Comparison of ENCODE assay signal across 8 cellular contexts in genomic region chrX:74925210-74926088, GRCh38. TPM values are rescaled to one million over a fixed set of nuclear protein-coding genes. Genes with fewer than 3 reads are reported as not detected.
DNase-seq lines count a peak whose midpoint lies in the region; ATAC-seq and TF ChIP-seq lines count a peak whose summit lies in the region.

Gene NEXMIF (minus strand): TSS chrX:74925452.

- H3K4me1 Mint-ChIP-seq in central memory CD8-positive, alpha-beta T cell, result peaks cover 5% of the 10 kb centered on the region
- H3K4me1 Mint-ChIP-seq in stimulated activated naive CD8-positive, alpha-beta T cell treated with anti-CD3 and anti-CD28 coated beads, Interleukin-15, Interleukin-2, amounts not matched to agents 100 ng/mL and 50 ng/mL, for 24 hours (ENCODE audit: low read depth), result peaks cover 14% of the 10 kb centered on the region

- H3K4me1 ChIP-seq in right lobe of liver, result no peaks in the 10 kb centered on the region

- TF ChIP-seq CTCF in AG10803 (conservative IDR thresholded peaks at IDR 0.05; ENCODE audit: low read length) (no peak), right lobe of liver (IDR thresholded peaks at IDR 0.05) (peak in 1 of 4 donors; percentile 7)

- no peak within 1 kb of the TSS for H3K27ac ChIP-seq in right lobe of liver

- H3K27me3 ChIP-seq in right lobe of liver, result no peaks in the 10 kb centered on the region

- no peak within 1 kb of the TSS for H3K27ac Mint-ChIP-seq in central memory CD8-positive, alpha-beta T cell (ENCODE audit: low read depth)
- peak within 1 kb of the TSS; percentile 58 for H3K27ac Mint-ChIP-seq in stimulated activated naive CD8-positive, alpha-beta T cell treated with anti-CD3 and anti-CD28 coated beads, Interleukin-15, Interleukin-2, amounts not matched to agents 100 ng/mL and 50 ng/mL, for 24 hours

- 27% methylated on average over 30 of the region's 50 CpGs for WGBS in right lobe of liver (ENCODE audit: insufficient coverage, low coverage, low lambda C conversion rate, missing lambda C conversion rate)

- no peaks in the 10 kb centered on the region for H3K9me3 Mint-ChIP-seq in central memory CD8-positive, alpha-beta T cell
- no peaks in the 10 kb centered on the region for H3K9me3 Mint-ChIP-seq in stimulated activated naive CD8-positive, alpha-beta T cell treated with anti-CD3 and anti-CD28 coated beads, Interleukin-15, Interleukin-2, amounts not matched to agents 100 ng/mL and 50 ng/mL, for 24 hours

- no peaks in the 10 kb centered on the region for H3K9me3 ChIP-seq in right lobe of liver

- no peaks in the 10 kb centered on the region for H3K36me3 ChIP-seq in right lobe of liver

- peaks cover 64% of the 10 kb centered on the region for H3K27me3 Mint-ChIP-seq in central memory CD8-positive, alpha-beta T cell
- peaks cover 27% of the 10 kb centered on the region for H3K27me3 Mint-ChIP-seq in stimulated activated naive CD8-positive, alpha-beta T cell treated with anti-CD3 and anti-CD28 coated beads, Interleukin-15, Interleukin-2, amounts not matched to agents 100 ng/mL and 50 ng/mL, for 24 hours

- peaks cover 4% of the 10 kb centered on the region for H3K36me3 Mint-ChIP-seq in central memory CD8-positive, alpha-beta T cell (ENCODE audit: insufficient read depth)
- no peaks in the 10 kb centered on the region for H3K36me3 Mint-ChIP-seq in stimulated activated naive CD8-positive, alpha-beta T cell treated with anti-CD3 and anti-CD28 coated beads, Interleukin-15, Interleukin-2, amounts not matched to agents 100 ng/mL and 50 ng/mL, for 24 hours (ENCODE audit: low read depth)

- DNase-seq in AG10803 (ENCODE audit: low read depth), result peak; percentile 9
- peak; percentile 76 for DNase-seq in RPMI8226
- DNase-seq in central memory CD8-positive, alpha-beta T cell (ENCODE audit: low spot score in 2 of 2), result no peak
- DNase-seq in right lobe of liver, result peak in 2 of 3 donors; percentile 39 to 49
- no peak for DNase-seq in OCI-M1 (lab: John Stamatoyannopoulos, UW)

- H3K4me3 Mint-ChIP-seq in central memory CD8-positive, alpha-beta T cell, result peak within 1 kb of the TSS; percentile 83
- peak within 1 kb of the TSS; percentile 83 for H3K4me3 Mint-ChIP-seq in stimulated activated naive CD8-positive, alpha-beta T cell treated with anti-CD3 and anti-CD28 coated beads, Interleukin-15, Interleukin-2, amounts not matched to agents 100 ng/mL and 50 ng/mL, for 24 hours

- peak within 1 kb of the TSS; percentile 33 for H3K4me3 ChIP-seq in AG10803 (ENCODE audit: low read length)
- peak within 1 kb of the TSS; percentile 21 to 40 (median 26) for H3K4me3 ChIP-seq in right lobe of liver

- intact Hi-C loops in right lobe of liver (cut with DNase I), result no loop called here

- ATAC-seq in GM18861 (IDR thresholded peaks at IDR 0.05; ENCODE audit: unreplicated experiment) (peak; percentile 47), HG03064 (IDR thresholded peaks at IDR 0.05; ENCODE audit: low read depth, unreplicated experiment) (peak; percentile 43), right lobe of liver (peak; percentile 75 to 85 (median 82))
- peak; percentile 67 for ATAC-seq in central memory CD8-positive, alpha-beta T cell (replicated peaks; ENCODE audit: extremely low read depth, poor library complexity, severe bottlenecking)

- no peak for TF ChIP-seq POLR2A in right lobe of liver (IDR thresholded peaks at IDR 0.05)

RNA-seq across cellular contexts. Expression of gene NEXMIF, which starts in this region (rescaled TPM):
- under 1 TPM in 2 of 6 experiments, not detected in 4; 0.02 to 0.13 TPM for total RNA-seq in right lobe of liver

Comparison
In these comparisons a context has a peak if more than half of its experiments do, and no peak if none do; other contexts are left out.
1. Peak in DNase-seq, ATAC-seq and H3K4me3 ChIP-seq in right lobe of liver; RNA of the gene not detected or under 1 TPM.
2. DNase-seq: peak in AG10803 (single experiment) and RPMI8226 (single experiment); none in central memory CD8-positive, alpha-beta T cell (0 of 2) and OCI-M1 (single experiment).
3. Peak in every context shown above with its lines, with median percentiles within 50 percentile points of each other: ATAC-seq.